In genomic region chr6:137175157-137175889, GRCh38 we compare ENCODE assay signal across 23 cellular contexts. TPM values are rescaled to one million over a fixed set of nuclear protein-coding genes. Genes with fewer than 3 reads are reported as not detected.
A peak's percentile ranks its signal among the peaks of the same experiment; 100 is the strongest.
DNase-seq lines count a peak whose midpoint lies in the region; ATAC-seq, FAIRE-seq and TF ChIP-seq lines count a peak whose summit lies in the region.
"Had no signal": no experiment of that assay in that cellular context is flagged by ENCODE, and none has a peak within 500 bp of the region (broad histone marks: within the 10 kb centered on the region; RNA-seq: fewer than 3 reads in every experiment).

No MANE protein-coding gene starts in this region.

- dilution Hi-C loops in keratinocyte (cut with MboI; ENCODE audit: extremely low pct_ligation_motif_present, low sequenced_read_pairs): no loop called here

- TF ChIP-seq CTCF in keratinocyte (optimal IDR thresholded peaks at IDR 0.05 in 1 of 3, IDR thresholded peaks at IDR 0.05 in 1 of 3, conservative IDR thresholded peaks at IDR 0.05 in 1 of 3; ENCODE audit: extremely low read depth in 1 of 3, insufficient read depth in 2 of 3, low read length in 3 of 3): no peak
- no peak for TF ChIP-seq CTCF in thoracic aorta (IDR thresholded peaks at IDR 0.05)

- H3K79me2 ChIP-seq in keratinocyte (ENCODE audit: control insufficient read depth, insufficient read depth, low read length): no peaks in the 10 kb centered on the region

- intact Hi-C loops in Right ventricle myocardium inferior (cut with DNase I): no loop called here
- intact Hi-C loops in cardiac septum (cut with DNase I): no loop called here
- intact Hi-C loops in Right ventricle myocardium superior (cut with DNase I): no loop called here

- FAIRE-seq in keratinocyte (lab: Jason Lieb, UNC) (peak; percentile 65), HTR-8/SVneo (lab: Jason Lieb, UNC) (no peak)
- FAIRE-seq: H54 had no signal

- no peak overlapping the region for H3K27ac ChIP-seq in keratinocyte (ENCODE audit: control insufficient read depth, insufficient read depth, low read length)
- no peak overlapping the region for H3K27ac ChIP-seq in thoracic aorta
- no peak overlapping the region for H3K27ac ChIP-seq in caudate nucleus (ENCODE audit: low read depth, low read length)
- H3K27ac ChIP-seq: RWPE1, SJSA1 had no signal

- no peak overlapping the region for H3K4me2 ChIP-seq in keratinocyte (ENCODE audit: control insufficient read depth, extremely low read depth, insufficient read depth, low read depth, low read length)

- no peaks in the 10 kb centered on the region for H3K9me3 ChIP-seq in keratinocyte (ENCODE audit: control insufficient read depth, low read depth, low read length)
- no peaks in the 10 kb centered on the region for H3K9me3 ChIP-seq in thoracic aorta
- H3K9me3 ChIP-seq: BE2C had no signal

- no peak overlapping the region for H3K9ac ChIP-seq in keratinocyte (ENCODE audit: control insufficient read depth, extremely low read depth, insufficient read depth, low read length)

- H3K27me3 ChIP-seq in keratinocyte (ENCODE audit: control insufficient read depth, extremely low read depth, insufficient read depth, low read length): no peaks in the 10 kb centered on the region
- H3K27me3 ChIP-seq in thoracic aorta (replicated peaks; ENCODE audit: insufficient read depth): no peaks in the 10 kb centered on the region
- H3K27me3 ChIP-seq: BE2C, SJSA1 had no signal

- DNase-seq in Right ventricle myocardium inferior (ENCODE audit: missing footprints): no peak
- no peak for DNase-seq in cardiac septum (ENCODE audit: low spot score)
- DNase-seq in Right ventricle myocardium superior: no peak
- DNase-seq in keratinocyte (ENCODE audit: low read depth, low spot score): no peak
- no peak for DNase-seq in thoracic aorta (ENCODE audit: low spot score)
- DNase-seq in caudate nucleus (lab: John Stamatoyannopoulos, UW): no peak
- no peak for DNase-seq in HTR-8/SVneo (ENCODE audit: insufficient read length, low spot score)
- no peak for DNase-seq in DMS79 treated with DMSO at 0.1 percent for 48 hours (lab: John Stamatoyannopoulos, UW)
- DNase-seq: 8988T; BE2C; CD4-positive, CD25-positive, alpha-beta regulatory T cell; COR-L47; GF-D8; KBM-7; NCI-H1417 treated with DMSO at 0.1 percent for 48 hours; NCI-H187 treated with DMSO at 0.1 percent for 48 hours; NCI-H226; NCI-H524 treated with DMSO at 0.1 percent for 48 hours; PC-3 had no signal

- H3K4me3 ChIP-seq in keratinocyte (ENCODE audit: control insufficient read depth in 2 of 3, extremely low read depth in 1 of 3, insufficient read depth in 2 of 3, low read depth in 1 of 3, low read length in 3 of 3) (no peak overlapping the region), thoracic aorta (no peak overlapping the region)
- H3K4me3 ChIP-seq: SJSA1 had no signal

- H4K20me1 ChIP-seq in keratinocyte (ENCODE audit: control insufficient read depth, extremely low read depth, insufficient read depth, low read length): no peaks in the 10 kb centered on the region

- H3K36me3 ChIP-seq in keratinocyte (ENCODE audit: control insufficient read depth in 2 of 2, extremely low read depth in 1 of 2, insufficient read depth in 2 of 2, low read length in 2 of 2): no peaks in the 10 kb centered on the region
- H3K36me3 ChIP-seq in thoracic aorta: no peaks in the 10 kb centered on the region
- H3K36me3 ChIP-seq: BE2C, SJSA1 had no signal

- H3K4me1 ChIP-seq in keratinocyte (ENCODE audit: control insufficient read depth, extremely low read depth, insufficient read depth, low read length) (peaks cover 4% of the 10 kb centered on the region), thoracic aorta (ENCODE audit: control insufficient read depth in 1 of 2, low read depth in 2 of 2) (no peaks in the 10 kb centered on the region)
- H3K4me1 ChIP-seq: BE2C, SJSA1 had no signal

- no peaks in the 10 kb centered on the region for H3K9me1 ChIP-seq in keratinocyte (ENCODE audit: control insufficient read depth, extremely low read depth, insufficient read depth, low read length)

- ATAC-seq in Right ventricle myocardium inferior (peak; percentile 84), Right ventricle myocardium superior (ENCODE audit: poor library complexity) (peak; percentile 87), thoracic aorta (ENCODE audit: insufficient number of reproducible peaks, low FRiP score, low read depth) (peak; percentile 42)
- ATAC-seq: PC-3 had no signal

- H2AFZ ChIP-seq in keratinocyte (ENCODE audit: control insufficient read depth, low read length): no peak overlapping the region

RNA-seq across cellular contexts. Expression of gene IL22RA2, which starts 1.9 kb away (rescaled TPM):
- total RNA-seq in Right ventricle myocardium inferior: not detected
- total RNA-seq in cardiac septum: 0.11 TPM
- not detected for total RNA-seq in Right ventricle myocardium superior
- 0.01 to 0.03 TPM in 2 of 3 replicates, not detected in the other for polyA plus RNA-seq in keratinocyte
- not detected for polyA plus RNA-seq in keratinocyte (2011; ENCODE audit: low read depth)
- polyA plus RNA-seq in keratinocyte (2011; cell fraction: cytosol; rRNA removed): not detected in 2 replicates
- not detected in 2 replicates for polyA plus RNA-seq in keratinocyte (2011; cell fraction: nucleus; rRNA removed)
- not detected in 2 replicates for polyA plus RNA-seq in keratinocyte (2012; ENCODE audit: low replicate concordance)
- not detected in 3 replicates for polyA minus RNA-seq in keratinocyte
- polyA minus RNA-seq in keratinocyte (2011; cell fraction: cytosol; rRNA and poly(A)+ RNA removed): not detected
- not detected in 2 replicates for polyA minus RNA-seq in keratinocyte (2011; cell fraction: nucleus; rRNA and poly(A)+ RNA removed)
- total RNA-seq in thoracic aorta: not detected
- total RNA-seq: CD4-positive, CD25-positive, alpha-beta regulatory T cell; Daoy; PC-3; SJSA1 had no signal
- polyA plus RNA-seq: CD4-positive, CD25-positive, alpha-beta regulatory T cell had no signal

RNA-seq across cellular contexts. Expression of gene IFNGR1, which starts 43.9 kb away (rescaled TPM):
- total RNA-seq in Right ventricle myocardium inferior (103 TPM), cardiac septum (60.1 TPM), Right ventricle myocardium superior (99.9 TPM), thoracic aorta (100 to 1,000 TPM in 1 of 2 donors, 10 to 100 TPM in 1; 65.5 to 102 TPM)
- 54.8 to 150 TPM (median 109 TPM) in 3 replicates for polyA plus RNA-seq in keratinocyte
- 181 TPM for polyA plus RNA-seq in keratinocyte (2011; ENCODE audit: low read depth)
- 29.1 and 70.4 TPM in 2 replicates for polyA plus RNA-seq in keratinocyte (2011; cell fraction: cytosol; rRNA removed)
- polyA plus RNA-seq in keratinocyte (2011; cell fraction: nucleus; rRNA removed): 152 and 195 TPM in 2 replicates
- 55.4 and 136 TPM in 2 replicates for polyA plus RNA-seq in keratinocyte (2012; ENCODE audit: low replicate concordance)
- polyA minus RNA-seq in keratinocyte: 25.6 to 52.1 TPM (median 50.6 TPM) in 3 replicates
- polyA minus RNA-seq in keratinocyte (2011; cell fraction: cytosol; rRNA and poly(A)+ RNA removed): 49.1 TPM
- 150 and 198 TPM in 2 replicates for polyA minus RNA-seq in keratinocyte (2011; cell fraction: nucleus; rRNA and poly(A)+ RNA removed)
